Comparison of ENCODE assay signal across 19 cellular contexts in genomic region chr5:173011602-173012001, GRCh38. TPM values are rescaled to one million over a fixed set of nuclear protein-coding genes. Genes with fewer than 3 reads are reported as not detected.
DNase-seq lines count a peak whose midpoint lies in the region; ATAC-seq and TF ChIP-seq lines count a peak whose summit lies in the region.
"Had no signal": no experiment of that assay in that cellular context is flagged by ENCODE, and none has a peak within 500 bp of the region (broad histone marks: within the 10 kb centered on the region; RNA-seq: fewer than 3 reads in every experiment).

No MANE protein-coding gene starts in this region.

- TF ChIP-seq EP300 in stomach (IDR thresholded peaks at IDR 0.05) = no peak

- peak overlapping the region; percentile 19 for H3K27ac Mint-ChIP-seq in activated T-cell treated with anti-CD3 and anti-CD28 coated beads, Interleukin-2, amount 50 U/mL, for 72 hours
- peak overlapping the region; percentile 33 for H3K27ac Mint-ChIP-seq in activated T-helper 17 cell treated with anti-CD3 and anti-CD28 coated beads, Interleukin-2, amount 50 U/mL, for 72 hours
- H3K27ac Mint-ChIP-seq: activated T-helper 2 cell treated with anti-CD3 and anti-CD28 coated beads, Interferon-gamma antibody, Interleukin-2, Interleukin-4, amounts not matched to agents 10 μg/mL and 5 μg/mL and 100 μg/mL, durations not matched to agents 14 hours and 24 hours and 36 hours; natural killer cell treated with Interleukin-12 subunit alpha and Interleukin-12 subunit beta and Interleukin-15 and Interleukin-18, amount 100 ng/mL, for 72 hours had no signal

- TF ChIP-seq CTCF in right lobe of liver (IDR thresholded peaks at IDR 0.05) (no peak), stomach (IDR thresholded peaks at IDR 0.05) (no peak)

- H3K4me3 Mint-ChIP-seq in activated T-cell treated with anti-CD3 and anti-CD28 coated beads, Interleukin-2, amount 50 U/mL, for 72 hours = no peak overlapping the region
- H3K4me3 Mint-ChIP-seq in activated T-helper 17 cell treated with anti-CD3 and anti-CD28 coated beads, Interleukin-2, amount 50 U/mL, for 72 hours = no peak overlapping the region
- H3K4me3 Mint-ChIP-seq: natural killer cell treated with Interleukin-12 subunit alpha and Interleukin-12 subunit beta and Interleukin-15 and Interleukin-18, amount 100 ng/mL, for 72 hours had no signal

- 31% methylated on average over 5 of the region's 5 CpGs for WGBS in right lobe of liver (ENCODE audit: insufficient coverage, low coverage, low lambda C conversion rate, missing lambda C conversion rate)
- 38 to 63% (median 54%) methylated on average over 5 of the region's 5 CpGs for WGBS in stomach, 5 donors

- no peak for TF ChIP-seq POLR2A in right lobe of liver (IDR thresholded peaks at IDR 0.05)
- no peak for TF ChIP-seq POLR2A in stomach (IDR thresholded peaks at IDR 0.05)

- intact Hi-C loops in right lobe of liver (cut with DNase I) = no loop called here
- intact Hi-C loops in stomach (cut with DNase I; ENCODE audit: low total_unique reads) = no loop called here

- H3K27me3 Mint-ChIP-seq in activated T-cell treated with anti-CD3 and anti-CD28 coated beads, Interleukin-2, amount 50 U/mL, for 72 hours (ENCODE audit: low read depth) = no peaks in the 10 kb centered on the region
- H3K27me3 Mint-ChIP-seq in activated T-helper 17 cell treated with anti-CD3 and anti-CD28 coated beads, Interleukin-2, amount 50 U/mL, for 72 hours = no peaks in the 10 kb centered on the region
- H3K27me3 Mint-ChIP-seq: natural killer cell treated with Interleukin-12 subunit alpha and Interleukin-12 subunit beta and Interleukin-15 and Interleukin-18, amount 100 ng/mL, for 72 hours had no signal

- peaks cover 0 to 5% of the 10 kb centered on the region in 2 donors for H3K36me3 Mint-ChIP-seq in activated T-cell treated with anti-CD3 and anti-CD28 coated beads, Interleukin-2, amount 50 U/mL, for 72 hours (ENCODE audit: insufficient read depth in 2 of 2)
- peaks cover 33% of the 10 kb centered on the region for H3K36me3 Mint-ChIP-seq in activated T-helper 17 cell treated with anti-CD3 and anti-CD28 coated beads, Interleukin-2, amount 50 U/mL, for 72 hours (ENCODE audit: low read depth)
- H3K36me3 Mint-ChIP-seq: natural killer cell treated with Interleukin-12 subunit alpha and Interleukin-12 subunit beta and Interleukin-15 and Interleukin-18, amount 100 ng/mL, for 72 hours had no signal

- H3K4me1 ChIP-seq in right lobe of liver = peaks cover 2 to 52% (median 9%) of the 10 kb centered on the region in 4 donors
- peaks cover 23 to 87% (median 66%) of the 10 kb centered on the region in 4 donors for H3K4me1 ChIP-seq in stomach

- H3K9me3 ChIP-seq in right lobe of liver (no peaks in the 10 kb centered on the region), stomach (no peaks in the 10 kb centered on the region)
- H3K9me3 ChIP-seq: Peyer's patch had no signal

- H3K4me3 ChIP-seq in right lobe of liver (no peak overlapping the region), stomach (no peak overlapping the region)
- H3K4me3 ChIP-seq: Peyer's patch had no signal

- no peak for DNase-seq in activated T-cell treated with anti-CD3 and anti-CD28 coated beads, Interleukin-2, amount 50 U/mL, for 72 hours
- DNase-seq in activated T-cell treated with anti-CD3 and anti-CD28 coated beads for 4 hours = no peak
- DNase-seq in right lobe of liver = no peak
- no peak for DNase-seq in stomach
- no peak for DNase-seq in activated CD8-positive, alpha-beta memory T cell treated with anti-CD3 and anti-CD28 coated beads, Interleukin-2, amount 50 U/mL, for 4 hours
- DNase-seq: ACHN; activated CD4-positive, alpha-beta T cell treated with anti-CD3 and anti-CD28 coated beads, Interleukin-2, amount 50 U/mL, for 48 hours; amygdala; foreskin keratinocyte; Kasumi-1; NCI-H1436; Peyer's patch; stimulated activated naive CD8-positive, alpha-beta T cell treated with anti-CD3 and anti-CD28 coated beads, Interleukin-15, Interleukin-2, amounts not matched to agents 100 U/mL and 50 U/mL, for 24 hours had no signal

- no peaks in the 10 kb centered on the region for H3K36me3 ChIP-seq in right lobe of liver
- no peaks in the 10 kb centered on the region for H3K36me3 ChIP-seq in stomach
- H3K36me3 ChIP-seq: Peyer's patch had no signal

- peaks cover 75% of the 10 kb centered on the region for H3K4me1 Mint-ChIP-seq in activated T-cell treated with anti-CD3 and anti-CD28 coated beads, Interleukin-2, amount 50 U/mL, for 72 hours (ENCODE audit: low read depth)
- H3K4me1 Mint-ChIP-seq in activated T-helper 17 cell treated with anti-CD3 and anti-CD28 coated beads, Interleukin-2, amount 50 U/mL, for 72 hours = peaks cover 34% of the 10 kb centered on the region

- H3K27ac ChIP-seq in right lobe of liver (peak overlapping the region in 1 of 3 donors; percentile 37), stomach (peak overlapping the region; percentile 57 to 80 (median 68))
- H3K27ac ChIP-seq: foreskin keratinocyte, Peyer's patch had no signal

- ATAC-seq in activated T-cell treated with anti-CD3 and anti-CD28 coated beads, Interleukin-2, amount 50 U/mL, for 72 hours (replicated peaks in 1 of 2) = no peak
- no peak for ATAC-seq in activated T-helper 17 cell treated with anti-CD3 and anti-CD28 coated beads, Interleukin-2, amount 50 U/mL, for 72 hours (replicated peaks)
- peak; percentile 8 to 32 (median 22) for ATAC-seq in right lobe of liver
- ATAC-seq in HG03460 (IDR thresholded peaks at IDR 0.05; ENCODE audit: unreplicated experiment) = no peak
- no peak for ATAC-seq in GM18517 (IDR thresholded peaks at IDR 0.05; ENCODE audit: unreplicated experiment)
- ATAC-seq: foreskin keratinocyte; HCT116; natural killer cell treated with Interleukin-12 subunit alpha and Interleukin-12 subunit beta and Interleukin-15 and Interleukin-18, amount 100 ng/mL, for 72 hours; stimulated activated naive CD8-positive, alpha-beta T cell treated with anti-CD3 and anti-CD28 coated beads, Interleukin-15, Interleukin-2, amounts not matched to agents 100 U/mL and 50 U/mL, for 24 hours had no signal

- no peaks in the 10 kb centered on the region for H3K9me3 Mint-ChIP-seq in activated T-cell treated with anti-CD3 and anti-CD28 coated beads, Interleukin-2, amount 50 U/mL, for 72 hours
- H3K9me3 Mint-ChIP-seq in activated T-helper 17 cell treated with anti-CD3 and anti-CD28 coated beads, Interleukin-2, amount 50 U/mL, for 72 hours = no peaks in the 10 kb centered on the region
- H3K9me3 Mint-ChIP-seq: activated T-helper 2 cell treated with anti-CD3 and anti-CD28 coated beads, Interferon-gamma antibody, Interleukin-2, Interleukin-4, amounts not matched to agents 10 μg/mL and 5 μg/mL and 100 μg/mL, durations not matched to agents 14 hours and 24 hours and 36 hours; natural killer cell treated with Interleukin-12 subunit alpha and Interleukin-12 subunit beta and Interleukin-15 and Interleukin-18, amount 100 ng/mL, for 72 hours had no signal

- H3K27me3 ChIP-seq in right lobe of liver (no peaks in the 10 kb centered on the region), stomach (no peaks in the 10 kb centered on the region)
- H3K27me3 ChIP-seq: foreskin keratinocyte, Peyer's patch had no signal

RNA-seq across cellular contexts. Expression of gene ATP6V0E1, which starts 28.0 kb away (rescaled TPM):
- 100 to 1,000 TPM; 105 to 117 TPM for total RNA-seq in activated T-cell treated with anti-CD3 and anti-CD28 coated beads, Interleukin-2, amount 50 U/mL, for 72 hours
- 100 to 1,000 TPM; 123 to 163 TPM for total RNA-seq in activated T-helper 17 cell treated with anti-CD3 and anti-CD28 coated beads, Interleukin-2, amount 50 U/mL, for 72 hours
- 100 to 1,000 TPM in 5 of 6 experiments, 10 to 100 TPM in 1; 83.1 to 202 (median 116) TPM for total RNA-seq in right lobe of liver
- total RNA-seq in stomach = 100 to 1,000 TPM in 4 of 5 donors, 10 to 100 TPM in 1; 18.0 to 134 (median 127) TPM
- polyA plus RNA-seq in stomach = 100 to 1,000 TPM; 158 to 328 (median 246) TPM

RNA-seq across cellular contexts. Expression of gene CREBRF, which starts 44.5 kb away (rescaled TPM):
- total RNA-seq in activated T-cell treated with anti-CD3 and anti-CD28 coated beads, Interleukin-2, amount 50 U/mL, for 72 hours = 10 to 100 TPM; 33.1 to 35.8 TPM
- total RNA-seq in activated T-helper 17 cell treated with anti-CD3 and anti-CD28 coated beads, Interleukin-2, amount 50 U/mL, for 72 hours = 10 to 100 TPM; 10.5 to 29.5 TPM
- 10 to 100 TPM in 4 of 6 experiments, 1 to 10 TPM in 2; 6.5 to 15.7 (median 12.6) TPM for total RNA-seq in right lobe of liver
- total RNA-seq in stomach = 10 to 100 TPM in 4 of 5 donors, 1 to 10 TPM in 1; 9.4 to 42.3 (median 33.0) TPM
- polyA plus RNA-seq in stomach = 1 to 10 TPM; 3.2 to 4.1 (median 4.0) TPM

RNA-seq across cellular contexts. Expression of gene RPL26L1, which starts 52.4 kb away (rescaled TPM):
- total RNA-seq in activated T-cell treated with anti-CD3 and anti-CD28 coated beads, Interleukin-2, amount 50 U/mL, for 72 hours = 10 to 100 TPM; 33.6 to 34.6 TPM
- 10 to 100 TPM; 31.8 to 64.9 TPM for total RNA-seq in activated T-helper 17 cell treated with anti-CD3 and anti-CD28 coated beads, Interleukin-2, amount 50 U/mL, for 72 hours
- total RNA-seq in right lobe of liver (10 to 100 TPM; 14.2 to 33.4 (median 19.2) TPM), stomach (10 to 100 TPM in 4 of 5 donors, 1 to 10 TPM in 1; 7.0 to 51.6 (median 21.9) TPM)
- polyA plus RNA-seq in stomach = 10 to 100 TPM; 39.9 to 62.1 (median 60.8) TPM

Comparison
In these comparisons a context has a peak if more than half of its experiments do, and no peak if none do; other contexts are left out.
1. ATAC-seq: peak in right lobe of liver (4 of 4); none in activated T-cell treated with anti-CD3 and anti-CD28 coated beads, Interleukin-2, amount 50 U/mL, for 72 hours (0 of 2), activated T-helper 17 cell treated with anti-CD3 and anti-CD28 coated beads, Interleukin-2, amount 50 U/mL, for 72 hours (single experiment), HG03460 (single experiment) and GM18517 (single experiment).